Comparison of ENCODE assay signal across 9 cellular contexts in the genomic region with DNA sequence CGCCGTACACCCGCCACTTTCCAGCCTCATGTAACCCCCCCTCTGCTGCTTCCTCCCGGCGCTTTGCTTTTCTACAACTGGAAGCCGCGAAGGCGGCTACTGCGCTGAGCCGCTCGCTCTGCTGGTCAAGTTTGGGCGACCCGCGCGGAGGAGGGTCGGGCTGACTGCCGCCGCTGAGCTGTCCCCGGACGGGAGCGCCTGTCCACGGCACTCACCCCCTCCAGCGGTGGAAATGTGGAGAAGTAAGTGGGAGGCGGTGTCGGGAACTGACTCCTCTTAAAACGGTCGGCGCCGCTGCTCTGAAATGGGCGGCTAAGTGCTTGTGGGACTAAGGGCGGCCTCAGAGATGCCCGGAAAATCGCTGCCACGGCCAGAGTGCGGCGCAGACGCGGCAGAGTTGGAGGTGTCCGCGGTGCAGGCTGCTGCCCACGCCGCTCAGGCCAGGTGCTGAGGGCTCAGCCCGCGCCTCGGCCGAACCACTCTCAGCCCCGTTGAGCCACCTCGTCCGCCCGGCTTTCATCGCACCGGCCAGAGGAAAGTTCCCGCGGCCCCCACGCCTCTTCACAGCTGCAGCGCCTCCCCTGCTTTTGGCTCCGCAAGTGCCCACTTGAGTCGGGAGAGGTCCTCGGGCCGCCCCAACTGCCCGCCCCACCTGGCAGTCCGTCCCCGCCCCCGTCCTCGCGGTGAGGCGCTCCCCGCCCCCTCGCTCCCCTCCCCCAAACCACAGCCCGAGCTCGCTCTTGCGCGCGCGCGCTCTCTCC. TPM values are rescaled to one million over a fixed set of nuclear protein-coding genes. Genes with fewer than 3 reads are reported as not detected.
DNase-seq lines count a peak whose midpoint lies in the region; ATAC-seq, FAIRE-seq and TF ChIP-seq lines count a peak whose summit lies in the region.
"Had no signal": no experiment of that assay in that cellular context is flagged by ENCODE, and none has a peak within 500 bp of the region (broad histone marks: within the 10 kb centered on the region; RNA-seq: fewer than 3 reads in every experiment).

No MANE protein-coding gene starts in this region.

- H3K27me3 Mint-ChIP-seq in mesothelial cell of epicardium (ENCODE audit: low read depth), result peaks cover 25% of the 10 kb centered on the region
- H3K27me3 Mint-ChIP-seq in type B pancreatic cell, result peaks cover 31% of the 10 kb centered on the region

- H3K4me3 Mint-ChIP-seq in mesothelial cell of epicardium (peak overlapping the region; percentile 92), type B pancreatic cell (peak overlapping the region; percentile 85)

- ATAC-seq in GM19397 (IDR thresholded peaks at IDR 0.05; ENCODE audit: unreplicated experiment), result peak; percentile 31
- ATAC-seq in HG03521 (IDR thresholded peaks at IDR 0.05; ENCODE audit: unreplicated experiment), result peak; percentile 10

- peak; percentile 7 for DNase-seq in D721Med (ENCODE audit: insufficient read length, low spot score)
- peak; percentile 65 for DNase-seq in SKM-1 treated with dmso at 0.1 percent for 144 hours (lab: John Stamatoyannopoulos, UW; ENCODE audit: unreplicated experiment)
- DNase-seq in epithelial cell of esophagus (ENCODE audit: low read depth), result peak; percentile 57
- DNase-seq in mesothelial cell of epicardium (ENCODE audit: low spot score in 2 of 2, unreplicated experiment in 2 of 2), result peak in 1 of 2 experiments; percentile 71
- peak; percentile 78 for DNase-seq in type B pancreatic cell (ENCODE audit: extremely low spot score, unreplicated experiment)
- DNase-seq in stimulated activated naive CD4-positive, alpha-beta T cell (lab: John Stamatoyannopoulos, UW), result no peak

- H3K36me3 Mint-ChIP-seq in mesothelial cell of epicardium (no peaks in the 10 kb centered on the region), type B pancreatic cell (no peaks in the 10 kb centered on the region)

- H3K9me3 Mint-ChIP-seq in mesothelial cell of epicardium (no peaks in the 10 kb centered on the region), type B pancreatic cell (no peaks in the 10 kb centered on the region)

- peak; percentile 16 for TF ChIP-seq CTCF in D721Med (IDR thresholded peaks at IDR 0.05; ENCODE audit: insufficient read depth, missing control alignments)
- peak; percentile 14 for TF ChIP-seq CTCF in epithelial cell of esophagus (IDR thresholded peaks at IDR 0.05; ENCODE audit: insufficient read depth, low read depth, low read length, missing control alignments)
- peak; percentile 20 for TF ChIP-seq CTCF in mesothelial cell of epicardium (IDR thresholded peaks at IDR 0.05; ENCODE audit: unreplicated experiment)
- TF ChIP-seq CTCF in type B pancreatic cell (conservative IDR thresholded peaks at IDR 0.05), result peak; percentile 44

- no peak for FAIRE-seq in D721Med (lab: Jason Lieb, UNC)

- H3K4me1 Mint-ChIP-seq in mesothelial cell of epicardium (peaks cover 18% of the 10 kb centered on the region), type B pancreatic cell (ENCODE audit: unreplicated experiment) (peaks cover 8% of the 10 kb centered on the region)

- H3K27ac Mint-ChIP-seq in mesothelial cell of epicardium (peak overlapping the region; percentile 72), type B pancreatic cell (no peak overlapping the region)

- peak overlapping the region; percentile 44 for H3K4me3 ChIP-seq in epithelial cell of esophagus (ENCODE audit: low read length)

RNA-seq across cellular contexts. Expression of gene EPHA6, which starts 0.4 kb away (rescaled TPM):
- total RNA-seq in mesothelial cell of epicardium (39.1 to 43.3 TPM (median 39.5 TPM) in 3 replicates), type B pancreatic cell (ENCODE audit: low replicate concordance) (9.9 and 15.4 TPM in 2 replicates)
- total RNA-seq: activated CD8-positive, alpha-beta memory T cell treated with anti-CD3 and anti-CD28 coated beads for 36 hours had no signal

Comparison
In these comparisons a context has a peak if more than half of its experiments do, and no peak if none do; other contexts are left out.
1. DNase-seq: peak in D721Med (single experiment), SKM-1 treated with dmso at 0.1 percent for 144 hours (single experiment), epithelial cell of esophagus (single experiment) and type B pancreatic cell (single experiment); none in stimulated activated naive CD4-positive, alpha-beta T cell (0 of 6).
2. Peak in every context shown above with its lines, with median percentiles within 50 percentile points of each other: CTCF ChIP-seq.